In the genomic region with DNA sequence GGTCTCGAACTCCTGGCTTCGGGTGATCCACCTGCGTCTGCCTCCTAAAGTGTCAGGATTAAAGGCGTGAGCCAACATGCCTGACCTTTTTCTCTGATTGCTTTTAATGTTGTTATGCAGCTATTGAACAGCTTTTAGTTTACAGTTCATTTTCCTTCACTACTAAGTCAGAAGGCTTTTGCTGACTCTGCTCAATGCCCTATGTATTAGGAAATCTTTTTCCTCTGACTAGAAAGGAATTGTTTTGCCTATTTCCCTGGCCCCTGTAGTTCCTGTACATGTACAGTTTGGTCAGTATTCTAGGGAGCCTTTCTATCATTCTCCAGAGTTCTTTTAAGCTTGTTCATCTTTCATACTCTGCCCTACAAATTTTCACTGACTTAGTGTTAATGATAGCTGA, we compare ENCODE assay signal across 1 cellular context.
TF ChIP-seq lines count a peak whose summit lies in the region.

No MANE protein-coding gene starts in this region.

TF ChIP-seq in WTC11, 78 proteins besides CTCF, POLR2A, EP300 and RAD21 (continued from another document):
- TF ChIP-seq, protein P1, sequence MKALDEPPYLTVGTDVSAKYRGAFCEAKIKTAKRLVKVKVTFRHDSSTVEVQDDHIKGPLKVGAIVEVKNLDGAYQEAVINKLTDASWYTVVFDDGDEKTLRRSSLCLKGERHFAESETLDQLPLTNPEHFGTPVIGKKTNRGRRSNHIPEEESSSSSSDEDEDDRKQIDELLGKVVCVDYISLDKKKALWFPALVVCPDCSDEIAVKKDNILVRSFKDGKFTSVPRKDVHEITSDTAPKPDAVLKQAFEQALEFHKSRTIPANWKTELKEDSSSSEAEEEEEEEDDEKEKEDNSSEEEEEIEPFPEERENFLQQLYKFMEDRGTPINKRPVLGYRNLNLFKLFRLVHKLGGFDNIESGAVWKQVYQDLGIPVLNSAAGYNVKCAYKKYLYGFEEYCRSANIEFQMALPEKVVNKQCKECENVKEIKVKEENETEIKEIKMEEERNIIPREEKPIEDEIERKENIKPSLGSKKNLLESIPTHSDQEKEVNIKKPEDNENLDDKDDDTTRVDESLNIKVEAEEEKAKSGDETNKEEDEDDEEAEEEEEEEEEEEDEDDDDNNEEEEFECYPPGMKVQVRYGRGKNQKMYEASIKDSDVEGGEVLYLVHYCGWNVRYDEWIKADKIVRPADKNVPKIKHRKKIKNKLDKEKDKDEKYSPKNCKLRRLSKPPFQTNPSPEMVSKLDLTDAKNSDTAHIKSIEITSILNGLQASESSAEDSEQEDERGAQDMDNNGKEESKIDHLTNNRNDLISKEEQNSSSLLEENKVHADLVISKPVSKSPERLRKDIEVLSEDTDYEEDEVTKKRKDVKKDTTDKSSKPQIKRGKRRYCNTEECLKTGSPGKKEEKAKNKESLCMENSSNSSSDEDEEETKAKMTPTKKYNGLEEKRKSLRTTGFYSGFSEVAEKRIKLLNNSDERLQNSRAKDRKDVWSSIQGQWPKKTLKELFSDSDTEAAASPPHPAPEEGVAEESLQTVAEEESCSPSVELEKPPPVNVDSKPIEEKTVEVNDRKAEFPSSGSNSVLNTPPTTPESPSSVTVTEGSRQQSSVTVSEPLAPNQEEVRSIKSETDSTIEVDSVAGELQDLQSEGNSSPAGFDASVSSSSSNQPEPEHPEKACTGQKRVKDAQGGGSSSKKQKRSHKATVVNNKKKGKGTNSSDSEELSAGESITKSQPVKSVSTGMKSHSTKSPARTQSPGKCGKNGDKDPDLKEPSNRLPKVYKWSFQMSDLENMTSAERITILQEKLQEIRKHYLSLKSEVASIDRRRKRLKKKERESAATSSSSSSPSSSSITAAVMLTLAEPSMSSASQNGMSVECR (CRISPR knock-in tag; IDR thresholded peaks at IDR 0.05; ENCODE audit: borderline replicate concordance): no peak
- no peak for TF ChIP-seq IRF2 (CRISPR knock-in tag; IDR thresholded peaks at IDR 0.05; ENCODE audit: borderline replicate concordance, low read depth)
- TF ChIP-seq ATF2 (CRISPR knock-in tag; IDR thresholded peaks at IDR 0.05; ENCODE audit: borderline replicate concordance, low read depth): no peak
